ENCODE assay signal across 9 cellular contexts in the genomic region with DNA sequence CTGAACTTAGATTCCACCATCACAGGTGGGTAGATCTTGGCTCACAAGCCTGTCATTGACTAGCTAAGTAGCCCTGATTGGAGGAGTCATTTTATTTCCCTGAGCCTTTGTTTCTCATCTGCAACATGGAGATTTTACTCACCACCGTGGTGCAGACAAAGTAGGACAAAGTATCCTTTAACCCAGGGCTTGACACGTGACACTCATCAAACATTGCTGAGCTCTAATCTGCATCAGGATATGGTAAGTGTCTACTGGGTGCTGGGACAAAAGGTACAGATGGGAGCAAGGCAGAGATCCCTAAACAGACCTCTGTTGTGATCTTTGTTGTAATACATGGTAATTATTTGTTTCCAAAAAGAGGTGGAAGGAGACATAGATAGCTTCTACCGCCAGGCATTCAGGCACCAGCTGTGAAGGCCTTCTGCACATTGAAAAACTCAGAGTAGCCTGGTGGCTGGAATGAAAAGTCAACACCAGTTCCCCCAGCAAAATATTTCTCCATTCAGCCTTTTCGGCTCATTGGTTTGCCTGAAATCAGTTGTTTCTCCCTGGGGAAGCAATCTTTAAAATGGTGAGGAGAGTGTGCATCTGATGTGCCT. TPM values are rescaled to one million over a fixed set of nuclear protein-coding genes. Genes with fewer than 3 reads are reported as not detected.
A peak's percentile ranks its signal among the peaks of the same experiment; 100 is the strongest.
DNase-seq lines count a peak whose midpoint lies in the region; ATAC-seq and TF ChIP-seq lines count a peak whose summit lies in the region.
"Had no signal": no experiment of that assay in that cellular context is flagged by ENCODE, and none has a peak within 500 bp of the region (broad histone marks: within the 10 kb centered on the region; RNA-seq: fewer than 3 reads in every experiment).

No MANE protein-coding gene starts in this region.

- peak; percentile 55 for DNase-seq in DMS79 treated with DMSO at 0.1 percent for 48 hours (lab: John Stamatoyannopoulos, UW)
- no peak for DNase-seq in DMS79 (lab: John Stamatoyannopoulos, UW)
- peak; percentile 19 for DNase-seq in NCI-H2227 (lab: John Stamatoyannopoulos, UW; ENCODE audit: unreplicated experiment)
- no peak for DNase-seq in effector memory CD8-positive, alpha-beta T cell
- DNase-seq in osteoblast (ENCODE audit: insufficient read length, low spot score, missing footprints), result peak; percentile 30
- no peak for DNase-seq in SJCRH30
- no peak for DNase-seq in smooth muscle cell (lab: John Stamatoyannopoulos, UW; ENCODE audit: unreplicated experiment)
- no peak for DNase-seq in immature natural killer cell
- DNase-seq: activated naive CD4-positive, alpha-beta T cell treated with Interleukin-2 at 50 U/mL for 16 hours had no signal

- no peak overlapping the region for H3K4me3 Mint-ChIP-seq in effector memory CD8-positive, alpha-beta T cell
- peak overlapping the region in 1 of 5 donors; percentile 28 for H3K4me3 Mint-ChIP-seq in immature natural killer cell

- TF ChIP-seq CTCF in osteoblast (IDR thresholded peaks at IDR 0.05; ENCODE audit: extremely low read depth, low read depth, low read length) (peak; percentile 29), smooth muscle cell (IDR thresholded peaks at IDR 0.05; ENCODE audit: borderline replicate concordance, insufficient read depth, poor library complexity, severe bottlenecking) (no peak)

- no peak for ATAC-seq in effector memory CD8-positive, alpha-beta T cell (replicated peaks)

- H3K27me3 Mint-ChIP-seq in effector memory CD8-positive, alpha-beta T cell, result no peaks in the 10 kb centered on the region
- peaks cover 12 to 18% (median 14%) of the 10 kb centered on the region in 3 donors for H3K27me3 Mint-ChIP-seq in immature natural killer cell (ENCODE audit: low read depth in 3 of 3)

- no peaks in the 10 kb centered on the region for H3K27me3 ChIP-seq in osteoblast (ENCODE audit: insufficient read depth, low read length)
- no peaks in the 10 kb centered on the region for H3K27me3 ChIP-seq in SJCRH30
- no peaks in the 10 kb centered on the region for H3K27me3 ChIP-seq in smooth muscle cell (ENCODE audit: low read depth)

- H3K4me2 ChIP-seq in osteoblast (ENCODE audit: insufficient read depth, low read length), result no peak overlapping the region
- no peak overlapping the region for H3K4me2 ChIP-seq in smooth muscle cell

- H3K9me3 Mint-ChIP-seq in effector memory CD8-positive, alpha-beta T cell, result no peaks in the 10 kb centered on the region
- no peaks in the 10 kb centered on the region for H3K9me3 Mint-ChIP-seq in immature natural killer cell

- H3K27ac ChIP-seq in osteoblast (ENCODE audit: low read depth, low read length) (no peak overlapping the region), SJCRH30 (no peak overlapping the region), smooth muscle cell (ENCODE audit: low read depth) (no peak overlapping the region)

- H3K36me3 Mint-ChIP-seq in effector memory CD8-positive, alpha-beta T cell (ENCODE audit: insufficient read depth), result peaks cover 7% of the 10 kb centered on the region
- H3K36me3 Mint-ChIP-seq in immature natural killer cell, result peaks cover 0 to 3% (median 0%) of the 10 kb centered on the region in 3 donors

- no peaks in the 10 kb centered on the region for H4K20me1 ChIP-seq in osteoblast (ENCODE audit: insufficient read depth, low read length)
- H4K20me1 ChIP-seq in smooth muscle cell (ENCODE audit: low read depth), result no peaks in the 10 kb centered on the region

- H3K9me3 ChIP-seq in osteoblast (ENCODE audit: low read depth, low read length) (no peaks in the 10 kb centered on the region), SJCRH30 (replicated peaks) (no peaks in the 10 kb centered on the region), smooth muscle cell (replicated peaks; ENCODE audit: low read depth) (no peaks in the 10 kb centered on the region)

- no peak overlapping the region for H3K9ac ChIP-seq in smooth muscle cell (ENCODE audit: low read depth)

- H3K4me3 ChIP-seq in osteoblast (ENCODE audit: insufficient read depth, low read length) (no peak overlapping the region), SJCRH30 (no peak overlapping the region), smooth muscle cell (no peak overlapping the region)

- H3K27ac Mint-ChIP-seq in effector memory CD8-positive, alpha-beta T cell, result peak overlapping the region; percentile 2 to 16
- no peak overlapping the region for H3K27ac Mint-ChIP-seq in immature natural killer cell

- H3F3A ChIP-seq in smooth muscle cell (ENCODE audit: low read depth), result peaks cover 1% of the 10 kb centered on the region

- 82% methylated on average over 4 of the region's 4 CpGs for WGBS in smooth muscle cell (ENCODE audit: low lambda C conversion rate)

- H3K4me1 ChIP-seq in osteoblast (ENCODE audit: insufficient read depth, low read length) (peaks cover 35% of the 10 kb centered on the region), SJCRH30 (peaks cover 15% of the 10 kb centered on the region), smooth muscle cell (ENCODE audit: low read depth) (peaks cover 16% of the 10 kb centered on the region)

- H2AFZ ChIP-seq in osteoblast (ENCODE audit: low read length) (no peak overlapping the region), smooth muscle cell (ENCODE audit: low read depth) (no peak overlapping the region)

- H3K79me2 ChIP-seq in osteoblast (ENCODE audit: insufficient read depth, low read length) (no peaks in the 10 kb centered on the region), smooth muscle cell (ENCODE audit: low read depth) (no peaks in the 10 kb centered on the region)

- H3K36me3 ChIP-seq in osteoblast (ENCODE audit: insufficient read depth, low read length), result no peaks in the 10 kb centered on the region
- H3K36me3 ChIP-seq in SJCRH30, result no peaks in the 10 kb centered on the region
- no peaks in the 10 kb centered on the region for H3K36me3 ChIP-seq in smooth muscle cell (ENCODE audit: low read depth)

- H3K4me1 Mint-ChIP-seq in effector memory CD8-positive, alpha-beta T cell (ENCODE audit: low read depth in 2 of 2), result peaks cover 40 to 44% of the 10 kb centered on the region in 2 donors
- peaks cover 42 to 52% of the 10 kb centered on the region in 2 donors for H3K4me1 Mint-ChIP-seq in immature natural killer cell

RNA-seq across cellular contexts. Expression of a gene that starts 18.3 kb away (rescaled TPM):
- 109 and 156 TPM in 2 replicates for total RNA-seq in osteoblast
- 5.9 and 7.8 TPM in 2 replicates for total RNA-seq in SJCRH30 (2014; rRNA removed; shearing (Covaris generic))
- 278 and 287 TPM in 2 replicates for total RNA-seq in smooth muscle cell
- 158 and 161 TPM in 2 replicates for polyA plus RNA-seq in smooth muscle cell
- 10 to 100 TPM in 2 of 3 donors, 1 to 10 TPM in 1; 7.0 to 35.0 (median 10.1) TPM for polyA plus RNA-seq in immature natural killer cell

Comparison
In these comparisons a context has a peak if more than half of its experiments do, and no peak if none do; other contexts are left out.
1. DNase-seq: peak in DMS79 treated with DMSO at 0.1 percent for 48 hours (single experiment), NCI-H2227 (single experiment) and osteoblast (single experiment); none in DMS79 (single experiment), effector memory CD8-positive, alpha-beta T cell (0 of 3), SJCRH30 (0 of 2), smooth muscle cell (single experiment) and immature natural killer cell (0 of 3).
2. H3K27ac Mint-ChIP-seq: peak in effector memory CD8-positive, alpha-beta T cell (2 of 2); none in immature natural killer cell (0 of 6).
3. RNA of a gene that starts 18.3 kb away (total RNA-seq): 278 to 287 TPM in smooth muscle cell and 109 to 156 TPM in osteoblast; 5.9 to 7.8 TPM in SJCRH30; every median in the first group is over 10 times any median in the second.